ENCODE assay signal across 15 cellular contexts in genomic region chr10:60708666-60709065, GRCh38.
"Had no signal": no experiment of that assay in that cellular context is flagged by ENCODE, and none has a peak within 500 bp of the region (broad histone marks: within the 10 kb centered on the region; RNA-seq: fewer than 3 reads in every experiment).

No MANE protein-coding gene starts in this region.

- H3K4me1 Mint-ChIP-seq: stimulated activated naive B cell treated with anti-CD40 and anti-IgM and Interleukin-4, amounts not matched to agents 10 μg/mL and 1 μg/mL and 100 μg/mL, for 72 hours had no signal

- DNase-seq: activated CD4-positive, alpha-beta T cell treated with anti-CD3 and anti-CD28 coated beads, Interleukin-2, amount 50 U/mL, for 1 hour; activated naive CD8-positive, alpha-beta T cell treated with anti-CD3 and anti-CD28 coated beads, Interleukin-2, amount 50 U/mL, for 24 hours; foreskin melanocyte; heart left ventricle; nucleus accumbens; SJCRH30; spleen; stimulated activated CD4-positive, alpha-beta T cell treated with anti-CD3 and anti-CD28 coated beads, Interleukin-1b, Interleukin-23, amount 100 ng/mL, for 48 hours; stimulated activated naive B cell treated with anti-CD40 and anti-IgM and Interleukin-4, amounts not matched to agents 10 μg/mL and 1 μg/mL and 100 μg/mL, for 72 hours; SW 1271 had no signal

- H3K27me3 ChIP-seq: ascending aorta, heart left ventricle, SJCRH30, spleen had no signal

- H3K36me3 Mint-ChIP-seq: natural killer cell treated with Interleukin-12 subunit alpha and Interleukin-12 subunit beta and Interleukin-15 and Interleukin-18, amount 100 ng/mL, for 72 hours; stimulated activated naive B cell treated with anti-CD40 and anti-IgM and Interleukin-4, amounts not matched to agents 10 μg/mL and 1 μg/mL and 100 μg/mL, for 72 hours had no signal

- H3K36me3 ChIP-seq: ascending aorta, heart left ventricle, SJCRH30, spleen had no signal

- H3K4me3 Mint-ChIP-seq: activated naive CD8-positive, alpha-beta T cell treated with anti-CD3 and anti-CD28 coated beads, Interleukin-2, amount 50 U/mL, for 24 hours; natural killer cell treated with Interleukin-12 subunit alpha and Interleukin-12 subunit beta and Interleukin-15 and Interleukin-18, amount 100 ng/mL, for 72 hours; stimulated activated naive B cell treated with anti-CD40 and anti-IgM and Interleukin-4, amounts not matched to agents 10 μg/mL and 1 μg/mL and 100 μg/mL, for 72 hours; type B pancreatic cell had no signal

- ATAC-seq: activated naive CD8-positive, alpha-beta T cell treated with anti-CD3 and anti-CD28 coated beads, Interleukin-2, amount 50 U/mL, for 24 hours; heart left ventricle; sciatic nerve; stimulated activated naive B cell treated with anti-CD40 and anti-IgM and Interleukin-4, amounts not matched to agents 10 μg/mL and 1 μg/mL and 100 μg/mL, for 72 hours had no signal

- H3K9me3 ChIP-seq: ascending aorta, heart left ventricle, SJCRH30, spleen had no signal

- H3K27me3 Mint-ChIP-seq: type B pancreatic cell had no signal

- H3K4me3 ChIP-seq: ascending aorta, heart left ventricle, SJCRH30, spleen had no signal

- H3K4me1 ChIP-seq: ascending aorta, SJCRH30 had no signal

- H3K27ac Mint-ChIP-seq: activated naive CD8-positive, alpha-beta T cell treated with anti-CD3 and anti-CD28 coated beads, Interleukin-2, amount 50 U/mL, for 24 hours; natural killer cell treated with Interleukin-12 subunit alpha and Interleukin-12 subunit beta and Interleukin-15 and Interleukin-18, amount 100 ng/mL, for 72 hours; stimulated activated naive B cell treated with anti-CD40 and anti-IgM and Interleukin-4, amounts not matched to agents 10 μg/mL and 1 μg/mL and 100 μg/mL, for 72 hours; type B pancreatic cell had no signal

- H3K27ac ChIP-seq: ascending aorta, SJCRH30, VCaP had no signal

- H3K9me3 Mint-ChIP-seq: activated naive CD8-positive, alpha-beta T cell treated with anti-CD3 and anti-CD28 coated beads, Interleukin-2, amount 50 U/mL, for 24 hours; stimulated activated naive B cell treated with anti-CD40 and anti-IgM and Interleukin-4, amounts not matched to agents 10 μg/mL and 1 μg/mL and 100 μg/mL, for 72 hours had no signal
